9 cellular contexts compared by ENCODE assay signal in genomic region chr6:11044712-11045167, GRCh38. TPM values are rescaled to one million over a fixed set of nuclear protein-coding genes. Genes with fewer than 3 reads are reported as not detected.
A peak's percentile ranks its signal among the peaks of the same experiment; 100 is the strongest.
DNase-seq lines count a peak whose midpoint lies in the region; ATAC-seq and TF ChIP-seq lines count a peak whose summit lies in the region.
"Had no signal": no experiment of that assay in that cellular context is flagged by ENCODE, and none has a peak within 500 bp of the region (broad histone marks: within the 10 kb centered on the region; RNA-seq: fewer than 3 reads in every experiment).

No MANE protein-coding gene starts in this region.

- H3K4me1 ChIP-seq in ES-I3 (ENCODE audit: insufficient read depth, low read length) (no peaks in the 10 kb centered on the region), esophagus (ENCODE audit: control insufficient read depth in 2 of 2, insufficient read depth in 2 of 2, low read length in 1 of 2) (peaks cover 4 to 7% of the 10 kb centered on the region in 2 donors), rectal smooth muscle tissue (ENCODE audit: control insufficient read depth, insufficient read depth, low read length) (no peaks in the 10 kb centered on the region)

- peaks cover 0 to 14% of the 10 kb centered on the region in 2 donors for H3K27me3 ChIP-seq in esophagus (ENCODE audit: control insufficient read depth in 1 of 2, insufficient read depth in 2 of 2, low read length in 2 of 2)
- peaks cover 8% of the 10 kb centered on the region for H3K27me3 ChIP-seq in rectal smooth muscle tissue (ENCODE audit: control insufficient read depth, insufficient read depth, low read length)

- CTCF ChIA-PET in RWPE1 (lab: Yijun Ruan, JAX), result no interaction called here

- H3K27ac ChIP-seq in SK-N-MC, result no peak overlapping the region
- no peak overlapping the region for H3K27ac ChIP-seq in esophagus (ENCODE audit: low read depth in 2 of 2, low read length in 1 of 2)
- no peak overlapping the region for H3K27ac ChIP-seq in rectal smooth muscle tissue (ENCODE audit: low read depth, low read length)
- no peak overlapping the region for H3K27ac ChIP-seq in RWPE1

- DNase-seq in SK-N-MC (ENCODE audit: low read depth, low spot score) (no peak), activated gamma-delta T cell treated with Interleukin-2 at 50 U/mL for 16 hours (no peak), T1000 (lab: John Stamatoyannopoulos, UW) (no peak), RWPE1 (ENCODE audit: low spot score) (no peak)
- DNase-seq: OCI-M1 had no signal

- H3K36me3 ChIP-seq in ES-I3 (ENCODE audit: insufficient read depth, low read length), result no peaks in the 10 kb centered on the region
- no peaks in the 10 kb centered on the region for H3K36me3 ChIP-seq in SK-N-MC (ENCODE audit: insufficient read depth, low read length)
- H3K36me3 ChIP-seq in esophagus (ENCODE audit: control insufficient read depth in 2 of 2, insufficient read depth in 2 of 2, low read length in 1 of 2), result no peaks in the 10 kb centered on the region
- H3K36me3 ChIP-seq in rectal smooth muscle tissue (ENCODE audit: control insufficient read depth, insufficient read depth, low read length), result no peaks in the 10 kb centered on the region

- no peak for ATAC-seq in GM19455 (IDR thresholded peaks at IDR 0.05; ENCODE audit: unreplicated experiment)

- POLR2A ChIA-PET in RWPE1 (lab: Yijun Ruan, JAX; ENCODE audit: low non-redundant PET), result no interaction called here

- H3K9ac ChIP-seq in ES-I3 (ENCODE audit: low read depth, low read length), result peak overlapping the region; percentile 81; the same call in 1 of the 2 replicates
- H3K9ac ChIP-seq in SK-N-MC (ENCODE audit: insufficient read length), result no peak overlapping the region
- H3K9ac ChIP-seq in rectal smooth muscle tissue (ENCODE audit: low read length), result no peak overlapping the region

- WGBS in esophagus, 2 donors, result 41 to 43% methylated on average over 23 of the region's 23 CpGs

- peaks cover 5% of the 10 kb centered on the region; the same call in 1 of the 2 replicates for H3K9me3 ChIP-seq in ES-I3 (ENCODE audit: control insufficient read depth, insufficient read depth, low read length)
- no peaks in the 10 kb centered on the region for H3K9me3 ChIP-seq in SK-N-MC (ENCODE audit: low read depth, low read length)
- peaks cover 0 to 4% of the 10 kb centered on the region in 2 donors for H3K9me3 ChIP-seq in esophagus (ENCODE audit: control insufficient read depth in 2 of 2, insufficient read depth in 1 of 2, low read depth in 1 of 2, low read length in 1 of 2)

- H3K4me3 ChIP-seq in SK-N-MC, result peak overlapping the region; percentile 46
- H3K4me3 ChIP-seq in esophagus (ENCODE audit: low read depth in 1 of 2, low read length in 2 of 2), result peak overlapping the region; percentile 43 to 74
- peak overlapping the region; percentile 15 for H3K4me3 ChIP-seq in rectal smooth muscle tissue (ENCODE audit: low read length)

- no peak; the same call in 1 of the 2 replicates for TF ChIP-seq CTCF in RWPE1 (conservative IDR thresholded peaks at IDR 0.05; ENCODE audit: low read depth)

RNA-seq across cellular contexts. Expression of gene ELOVL2, which starts 0.6 kb away (rescaled TPM):
- polyA plus RNA-seq in esophagus, result under 1 TPM; 0.04 to 0.08 TPM

RNA-seq across cellular contexts. Expression of gene SMIM13, which starts 48.9 kb away (rescaled TPM):
- 1 to 10 TPM; 2.1 to 2.9 TPM for polyA plus RNA-seq in esophagus
